Comparison of ENCODE assay signal across 30 cellular contexts in genomic region chr12:89698607-89699006, GRCh38.
"Had no signal": no experiment of that assay in that cellular context is flagged by ENCODE, and none has a peak within 500 bp of the region (broad histone marks: within the 10 kb centered on the region; RNA-seq: fewer than 3 reads in every experiment).

No MANE protein-coding gene starts in this region.

- H3K27ac Mint-ChIP-seq: activated CD4-positive, alpha-beta T cell treated with anti-CD3 and anti-CD28 coated beads for 36 hours; activated CD4-positive, alpha-beta T cell treated with anti-CD3 and anti-CD28 coated beads, Interleukin-2, amount 10 ng/mL, durations not matched to agents 7 days and 5 days; activated CD8-positive, alpha-beta T cell treated with anti-CD3 and anti-CD28 coated beads, Interleukin-2, amount 10 ng/mL, durations not matched to agents 7 days and 5 days; activated naive CD8-positive, alpha-beta T cell treated with anti-CD3 and anti-CD28 coated beads, Interleukin-2, amount 10 ng/mL, durations not matched to agents 7 days and 5 days; activated T-cell treated with anti-CD3 and anti-CD28 coated beads, Interleukin-2, amount 50 U/mL, for 24 hours; activated T-helper 2 cell treated with anti-CD3 and anti-CD28 coated beads, Interferon-gamma antibody, Interleukin-2, Interleukin-4, amounts not matched to agents 10 μg/mL and 5 μg/mL and 100 μg/mL, durations not matched to agents 14 hours and 24 hours and 36 hours had no signal

- H3K4me1 ChIP-seq: ascending aorta had no signal

- FAIRE-seq: RCC 7860, TTC549 had no signal

- H3K36me3 ChIP-seq: ascending aorta, cardiac muscle cell had no signal

- H3K27me3 Mint-ChIP-seq: activated CD4-positive, alpha-beta T cell treated with anti-CD3 and anti-CD28 coated beads for 36 hours; activated CD4-positive, alpha-beta T cell treated with anti-CD3 and anti-CD28 coated beads, Interleukin-2, amount 10 ng/mL, durations not matched to agents 7 days and 5 days; activated naive CD4-positive, alpha-beta T cell treated with anti-CD3 and anti-CD28 coated beads, Interleukin-2, amount 50 U/mL, for 24 hours; activated naive CD8-positive, alpha-beta T cell treated with anti-CD3 and anti-CD28 coated beads, Interleukin-2, amount 10 ng/mL, durations not matched to agents 7 days and 5 days; activated T-cell treated with anti-CD3 and anti-CD28 coated beads, Interleukin-2, amount 50 U/mL, for 24 hours; central memory CD8-positive, alpha-beta T cell had no signal

- ATAC-seq: activated CD4-positive, alpha-beta T cell treated with anti-CD3 and anti-CD28 coated beads for 36 hours; activated CD4-positive, CD25-positive, alpha-beta regulatory T cell treated with anti-CD3 and anti-CD28 coated beads, Interleukin-2, amount 50 U/mL, for 24 hours; activated CD8-positive, alpha-beta T cell treated with anti-CD3 and anti-CD28 coated beads, Interleukin-2, amount 10 ng/mL, durations not matched to agents 7 days and 5 days had no signal

- H3K36me3 Mint-ChIP-seq: activated naive CD8-positive, alpha-beta T cell treated with anti-CD3 and anti-CD28 coated beads, Interleukin-2, amount 10 ng/mL, durations not matched to agents 7 days and 5 days had no signal

- H3K4me2 ChIP-seq: PC-9 had no signal

- H3K27ac ChIP-seq: ascending aorta, cardiac muscle cell, PC-9 had no signal

- H2AFZ ChIP-seq: PC-9 had no signal

- DNase-seq: activated CD4-positive, alpha-beta T cell treated with anti-CD3 and anti-CD28 coated beads for 36 hours; activated CD4-positive, alpha-beta T cell treated with anti-CD3 and anti-CD28 coated beads, Interleukin-2, amount 10 ng/mL, durations not matched to agents 7 days and 5 days; activated CD4-positive, alpha-beta T cell treated with anti-CD3 and anti-CD28 coated beads, Interleukin-2, amount 50 U/mL, for 48 hours; activated CD8-positive, alpha-beta T cell treated with anti-CD3 and anti-CD28 coated beads, Interleukin-2, amount 10 ng/mL, durations not matched to agents 7 days and 5 days; activated gamma-delta T cell; activated naive CD4-positive, alpha-beta T cell treated with Interleukin-2 at 50 U/mL for 16 hours; activated naive CD8-positive, alpha-beta T cell treated with anti-CD3 and anti-CD28 coated beads, Interleukin-2, amount 10 ng/mL, durations not matched to agents 7 days and 5 days; activated T-cell treated with anti-CD3 and anti-CD28 coated beads, Interleukin-2, amount 50 U/mL, for 24 hours; amygdala; MM.1S; MV-4-11; NCI-H1092; NCI-H1436 treated with DMSO at 0.1 percent for 48 hours; NCI-H1694 treated with DMSO at 0.1 percent for 48 hours; NCI-H2029; NCI-H345; NCI-H524 treated with DMSO at 0.1 percent for 48 hours; PC-9; Right ventricle myocardium superior; SW 1271; T-helper 1 cell; T1000 had no signal

- H3K9me3 ChIP-seq: ascending aorta had no signal

- H3K4me3 Mint-ChIP-seq: activated CD4-positive, alpha-beta T cell treated with anti-CD3 and anti-CD28 coated beads for 36 hours; activated CD4-positive, alpha-beta T cell treated with anti-CD3 and anti-CD28 coated beads, Interleukin-2, amount 10 ng/mL, durations not matched to agents 7 days and 5 days; activated CD8-positive, alpha-beta T cell treated with anti-CD3 and anti-CD28 coated beads, Interleukin-2, amount 10 ng/mL, durations not matched to agents 7 days and 5 days; activated naive CD4-positive, alpha-beta T cell treated with anti-CD3 and anti-CD28 coated beads, Interleukin-2, amount 50 U/mL, for 24 hours; activated naive CD8-positive, alpha-beta T cell treated with anti-CD3 and anti-CD28 coated beads, Interleukin-2, amount 10 ng/mL, durations not matched to agents 7 days and 5 days; activated T-cell treated with anti-CD3 and anti-CD28 coated beads, Interleukin-2, amount 50 U/mL, for 24 hours had no signal

- H3K4me3 ChIP-seq: ascending aorta, cardiac muscle cell, PC-9 had no signal

- H3K9me3 Mint-ChIP-seq: activated CD4-positive, alpha-beta T cell treated with anti-CD3 and anti-CD28 coated beads, Interleukin-2, amount 10 ng/mL, durations not matched to agents 7 days and 5 days; activated naive CD4-positive, alpha-beta T cell treated with anti-CD3 and anti-CD28 coated beads, Interleukin-2, amount 50 U/mL, for 24 hours; activated naive CD8-positive, alpha-beta T cell treated with anti-CD3 and anti-CD28 coated beads, Interleukin-2, amount 10 ng/mL, durations not matched to agents 7 days and 5 days; activated T-cell treated with anti-CD3 and anti-CD28 coated beads, Interleukin-2, amount 50 U/mL, for 24 hours; activated T-helper 2 cell treated with anti-CD3 and anti-CD28 coated beads, Interferon-gamma antibody, Interleukin-2, Interleukin-4, amounts not matched to agents 10 μg/mL and 5 μg/mL and 100 μg/mL, durations not matched to agents 14 hours and 24 hours and 36 hours; central memory CD8-positive, alpha-beta T cell had no signal

- H3K27me3 ChIP-seq: ascending aorta, cardiac muscle cell had no signal
